Comparison of ENCODE assay signal across 21 cellular contexts in the genomic region with DNA sequence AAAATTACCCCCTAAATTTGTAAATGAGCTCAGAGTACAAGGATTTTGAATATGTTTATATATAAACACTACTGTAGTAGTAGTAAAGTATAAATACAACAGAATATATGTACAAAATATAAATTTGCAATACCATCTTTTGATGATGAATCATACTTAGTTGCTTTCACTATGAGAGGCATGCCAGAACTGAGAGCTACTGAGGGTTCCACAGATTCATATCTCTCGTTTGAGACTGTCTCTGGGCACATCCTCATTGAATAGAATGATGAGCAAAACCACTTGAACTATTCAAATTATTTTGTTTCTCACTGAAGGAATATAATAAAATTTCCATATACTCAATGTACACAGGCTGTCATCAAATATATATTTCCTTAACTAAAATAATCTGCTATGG.
A peak's percentile ranks its signal among the peaks of the same experiment; 100 is the strongest.
DNase-seq lines count a peak whose midpoint lies in the region; TF ChIP-seq lines count a peak whose summit lies in the region.
"Had no signal": no experiment of that assay in that cellular context is flagged by ENCODE, and none has a peak within 500 bp of the region (broad histone marks: within the 10 kb centered on the region; RNA-seq: fewer than 3 reads in every experiment).

No MANE protein-coding gene starts in this region.

- H3K27me3 ChIP-seq in adipocyte (replicated peaks; ENCODE audit: control insufficient read depth, insufficient read depth, low read length) (no peaks in the 10 kb centered on the region), esophagus muscularis mucosa (no peaks in the 10 kb centered on the region)

- TF ChIP-seq EP300 in esophagus muscularis mucosa (IDR thresholded peaks at IDR 0.05) = no peak

- no peak for TF ChIP-seq POLR2A in esophagus muscularis mucosa (IDR thresholded peaks at IDR 0.05; ENCODE audit: low read depth)

- intact Hi-C loops in esophagus muscularis mucosa (cut with DNase I) = no loop called here

- H3K36me3 ChIP-seq in adipocyte (ENCODE audit: control insufficient read depth, insufficient read depth, low read length, severe bottlenecking) (no peaks in the 10 kb centered on the region), esophagus muscularis mucosa (no peaks in the 10 kb centered on the region)

- H3K9me3 ChIP-seq in adipocyte (ENCODE audit: control insufficient read depth, low read length) = no peaks in the 10 kb centered on the region
- peaks cover 0 to 6% (median 0%) of the 10 kb centered on the region in 4 donors for H3K9me3 ChIP-seq in esophagus muscularis mucosa
- H3K9me3 ChIP-seq: A549 had no signal

- DNase-seq in EL = peak; percentile 33
- DNase-seq in HCEC 1CT = peak; percentile 12
- DNase-seq in adipocyte (ENCODE audit: low read depth) = peak; percentile 57
- DNase-seq in iris pigment epithelial cell (ENCODE audit: low read depth) = peak; percentile 60
- DNase-seq in NCI-H1105 (lab: John Stamatoyannopoulos, UW) = no peak
- DNase-seq in stimulated activated naive CD4-positive, alpha-beta T cell (lab: John Stamatoyannopoulos, UW) = no peak
- no peak for DNase-seq in esophagus muscularis mucosa (ENCODE audit: extremely low spot score)
- DNase-seq: C1 segment of cervical spinal cord, COR-L47, DMS53, GF-D8, KG1, MM.1S, NCI-H1417, NCI-H1694, NCI-H2081, NCI-H2227 treated with DMSO at 0.1 percent for 48 hours, NCI-H526 treated with DMSO at 0.1 percent for 48 hours, SHP77 treated with DMSO at 0.1 percent for 48 hours, SW 1271 had no signal

- WGBS in esophagus muscularis mucosa = 84% methylated on average over 1 of the region's 1 CpG

- H3K4me3 ChIP-seq in adipocyte (ENCODE audit: low read length) = no peak overlapping the region
- H3K4me3 ChIP-seq in esophagus muscularis mucosa = no peak overlapping the region
- H3K4me3 ChIP-seq: A549 had no signal

- H3K27ac ChIP-seq in esophagus muscularis mucosa (replicated peaks in 1 of 4) = no peak overlapping the region
- H3K27ac ChIP-seq: A549 had no signal

- H3K9ac ChIP-seq in adipocyte (ENCODE audit: low read length) = no peak overlapping the region

- H3K4me1 ChIP-seq in adipocyte (ENCODE audit: control insufficient read depth, insufficient read depth, low read length) = no peaks in the 10 kb centered on the region
- no peaks in the 10 kb centered on the region for H3K4me1 ChIP-seq in esophagus muscularis mucosa
- H3K4me1 ChIP-seq: A549 had no signal

- no peak for TF ChIP-seq CTCF in esophagus muscularis mucosa (IDR thresholded peaks at IDR 0.05)

Comparison
In these comparisons a context has a peak if more than half of its experiments do, and no peak if none do; other contexts are left out.
1. DNase-seq: peak in EL (single experiment), HCEC 1CT (single experiment), adipocyte (single experiment) and iris pigment epithelial cell (single experiment); none in NCI-H1105 (single experiment), stimulated activated naive CD4-positive, alpha-beta T cell (0 of 6) and esophagus muscularis mucosa (single experiment).